Comparison of ENCODE assay signal across 10 cellular contexts in genomic region chr9:114224247-114224610, GRCh38.
A peak's percentile ranks its signal among the peaks of the same experiment; 100 is the strongest.
DNase-seq lines count a peak whose midpoint lies in the region; ATAC-seq and TF ChIP-seq lines count a peak whose summit lies in the region.
"Had no signal": no experiment of that assay in that cellular context is flagged by ENCODE, and none has a peak within 500 bp of the region (broad histone marks: within the 10 kb centered on the region; RNA-seq: fewer than 3 reads in every experiment).

No MANE protein-coding gene starts in this region.

- H3K4me3 ChIP-seq in mammary epithelial cell (replicated peaks in 1 of 3; ENCODE audit: insufficient read depth in 1 of 3, low read depth in 2 of 3, low read length in 3 of 3) (no peak overlapping the region), right lobe of liver (no peak overlapping the region)

- peak; percentile 50 for DNase-seq in ELF-1 (ENCODE audit: low read depth, low spot score)
- peak; percentile 3 for DNase-seq in NCI-H345 treated with DMSO at 0.1 percent for 48 hours (lab: John Stamatoyannopoulos, UW; ENCODE audit: unreplicated experiment)
- DNase-seq in mammary epithelial cell = peak; percentile 57
- no peak for DNase-seq in right lobe of liver
- no peak for DNase-seq in iPS-NIHi11 (ENCODE audit: low spot score)
- DNase-seq: activated T-cell treated with anti-CD3 and anti-CD28 coated beads, Interleukin-2, amount 50 U/mL, for 4 hours had no signal

- no peak overlapping the region for H3K9ac ChIP-seq in mammary epithelial cell (ENCODE audit: insufficient read depth, low read length)
- H3K9ac ChIP-seq: parathyroid adenoma had no signal

- peaks cover 37% of the 10 kb centered on the region for H3K4me1 ChIP-seq in mammary epithelial cell (ENCODE audit: insufficient read depth, low read length)
- peaks cover 0 to 7% (median 3%) of the 10 kb centered on the region in 4 donors for H3K4me1 ChIP-seq in right lobe of liver
- H3K4me1 ChIP-seq: parathyroid adenoma had no signal

- no peak overlapping the region for H3K4me2 ChIP-seq in mammary epithelial cell (ENCODE audit: insufficient read depth, low read depth, low read length)

- H3K9me3 ChIP-seq in mammary epithelial cell (replicated peaks; ENCODE audit: insufficient read depth, low read length) = no peaks in the 10 kb centered on the region
- no peaks in the 10 kb centered on the region for H3K9me3 ChIP-seq in right lobe of liver

- H4K20me1 ChIP-seq in mammary epithelial cell (ENCODE audit: insufficient read depth, low read length) = no peaks in the 10 kb centered on the region

- intact Hi-C loops in mammary epithelial cell (cut with micrococcal nuclease) = loop anchor here (5.0 kb wide), 2 partner anchors 53 to 67 kb away; partner anchors contain the start of gene COL27A1
- intact Hi-C loops in right lobe of liver (cut with DNase I) = no loop called here

- H3K27ac ChIP-seq in mammary epithelial cell (ENCODE audit: insufficient read depth, low read depth, low read length) (no peak overlapping the region), right lobe of liver (peak overlapping the region; percentile 52 to 82 (median 69))
- H3K27ac ChIP-seq: parathyroid adenoma had no signal

- no peak for TF ChIP-seq POLR2A in right lobe of liver (IDR thresholded peaks at IDR 0.05)

- CTCF ChIA-PET in mammary epithelial cell (lab: Charles Lee; ENCODE audit: low non-redundant PET) = no interaction called here

- dilution Hi-C loops in mammary epithelial cell (cut with HindIII; ENCODE audit: low sequenced_read_pairs) = no loop called here

- no peaks in the 10 kb centered on the region for H3K27me3 ChIP-seq in mammary epithelial cell (ENCODE audit: insufficient read depth, low read length)
- H3K27me3 ChIP-seq in right lobe of liver = no peaks in the 10 kb centered on the region

- no TSS peak for BruUV-seq in mammary epithelial cell (replicated peaks; lab: Mats Ljungman, UMichigan)

- H3K79me2 ChIP-seq in mammary epithelial cell (ENCODE audit: insufficient read depth, low read length) = no peaks in the 10 kb centered on the region
- H3K79me2 ChIP-seq: parathyroid adenoma had no signal

- H2AFZ ChIP-seq in mammary epithelial cell (ENCODE audit: low read depth, low read length) = no peak overlapping the region
- H2AFZ ChIP-seq: parathyroid adenoma had no signal

- WGBS in mammary epithelial cell (ENCODE audit: low coverage, missing lambda C conversion rate) = 45% methylated on average over 3 of the region's 3 CpGs
- WGBS in right lobe of liver (ENCODE audit: insufficient coverage, low coverage, low lambda C conversion rate, missing lambda C conversion rate) = 54% methylated on average over 3 of the region's 3 CpGs

- ATAC-seq in right lobe of liver (peak; percentile 70 to 87 (median 84)), HG03025 (IDR thresholded peaks at IDR 0.05; ENCODE audit: low FRiP score, unreplicated experiment) (no peak), HG02840 (IDR thresholded peaks at IDR 0.05; ENCODE audit: low FRiP score, unreplicated experiment) (no peak), GM18870 (IDR thresholded peaks at IDR 0.05; ENCODE audit: unreplicated experiment) (no peak)
- ATAC-seq: activated T-cell treated with anti-CD3 and anti-CD28 coated beads, Interleukin-2, amount 50 U/mL, for 4 hours had no signal

- in situ Hi-C loops in mammary epithelial cell (cut with MboI; ENCODE audit: low sequenced_read_pairs in 2 of 2) = no loop called here

- TF ChIP-seq CTCF in mammary epithelial cell (conservative IDR thresholded peaks at IDR 0.05 in 1 of 2, IDR thresholded peaks at IDR 0.05 in 1 of 2; ENCODE audit: extremely low read depth in 1 of 2, insufficient read depth in 1 of 2, low read depth in 1 of 2, low read length in 2 of 2) (no peak), right lobe of liver (IDR thresholded peaks at IDR 0.05) (no peak)

- H3K36me3 ChIP-seq in mammary epithelial cell (ENCODE audit: insufficient read depth, low read length) = no peaks in the 10 kb centered on the region
- H3K36me3 ChIP-seq in right lobe of liver = no peaks in the 10 kb centered on the region

Comparison
In these comparisons a context has a peak if more than half of its experiments do, and no peak if none do; other contexts are left out.
1. DNase-seq: peak in ELF-1 (single experiment), NCI-H345 treated with DMSO at 0.1 percent for 48 hours (single experiment) and mammary epithelial cell (single experiment); none in right lobe of liver (0 of 3) and iPS-NIHi11 (single experiment).
2. ATAC-seq: peak in right lobe of liver (4 of 4); none in HG03025 (single experiment), HG02840 (single experiment) and GM18870 (single experiment).